9 cellular contexts compared by ENCODE assay signal in the genomic region with DNA sequence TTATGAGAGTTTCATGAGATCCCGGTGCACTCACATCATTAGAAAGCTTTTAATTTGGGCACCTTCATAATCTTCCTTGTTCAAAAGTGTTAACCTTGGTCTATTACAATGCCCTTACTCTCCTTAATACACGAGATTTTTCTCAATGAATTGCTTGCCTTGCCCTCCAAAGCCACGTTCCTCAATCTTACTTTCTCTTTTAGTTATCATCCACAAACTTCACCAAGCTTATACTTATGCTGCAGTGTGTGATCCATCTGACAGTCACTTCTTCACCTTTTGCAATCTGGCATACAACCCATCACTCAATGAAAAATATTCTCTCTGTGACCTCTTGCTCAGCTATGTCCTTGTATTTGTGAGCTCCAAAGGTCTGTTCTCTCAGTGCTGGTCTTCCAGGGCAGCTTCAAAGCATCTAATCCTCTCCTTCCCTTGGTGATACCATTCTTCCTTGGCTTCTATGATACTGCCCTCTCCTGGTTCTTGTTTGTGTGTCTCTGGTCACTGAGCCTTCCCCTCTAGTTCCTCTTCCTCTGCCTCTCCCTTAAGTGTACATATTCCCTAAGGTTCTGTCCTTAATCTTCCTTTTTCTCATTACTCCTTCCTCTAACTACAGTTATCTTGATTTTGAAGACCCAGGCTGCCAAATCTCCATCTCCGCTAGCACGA.
DNase-seq lines count a peak whose midpoint lies in the region; ATAC-seq and TF ChIP-seq lines count a peak whose summit lies in the region.
"Had no signal": no experiment of that assay in that cellular context is flagged by ENCODE, and none has a peak within 500 bp of the region (broad histone marks: within the 10 kb centered on the region; RNA-seq: fewer than 3 reads in every experiment).

No MANE protein-coding gene starts in this region.

- H3K4me3 ChIP-seq in body of pancreas (no peak overlapping the region), right lobe of liver (no peak overlapping the region), MG63 (no peak overlapping the region)

- DNase-seq in DMS 273 (lab: John Stamatoyannopoulos, UW; ENCODE audit: unreplicated experiment) (peak; percentile 14), DMS 273 treated with DMSO at 0.1 percent for 48 hours (lab: John Stamatoyannopoulos, UW) (no peak), Kasumi-1 (lab: John Stamatoyannopoulos, UW) (peak; percentile 46 to 75), body of pancreas (peak in 1 of 4 donors; percentile 27), right lobe of liver (no peak), MG63 (no peak), mesenteric fat pad (ENCODE audit: low spot score) (no peak)
- DNase-seq in stimulated activated effector memory CD8-positive, alpha-beta T cell treated with anti-CD3 and anti-CD28 coated beads, Interleukin-12 subunit alpha, Interleukin-12 subunit beta, amount 100 ng/mL, for 72 hours (ENCODE audit: low spot score in 2 of 2): no peak
- DNase-seq: activated B cell treated with CpG ODN at 0.5 μM for 24 hours had no signal

- WGBS in body of pancreas, 2 donors: 58 to 73% methylated on average over 5 of the region's 5 CpGs
- 69% methylated on average over 4 of the region's 5 CpGs for WGBS in right lobe of liver (ENCODE audit: insufficient coverage, low coverage, low lambda C conversion rate, missing lambda C conversion rate)

- H3K4me1 Mint-ChIP-seq in stimulated activated effector memory CD8-positive, alpha-beta T cell treated with anti-CD3 and anti-CD28 coated beads, Interleukin-12 subunit alpha, Interleukin-12 subunit beta, amount 100 ng/mL, for 72 hours: peaks cover 7% of the 10 kb centered on the region
- H3K4me1 Mint-ChIP-seq: activated B cell treated with CpG ODN at 0.5 μM for 24 hours had no signal

- H3K36me3 ChIP-seq in body of pancreas (replicated peaks in 1 of 2; ENCODE audit: insufficient read depth in 1 of 2, low read depth in 2 of 2) (no peaks in the 10 kb centered on the region), right lobe of liver (no peaks in the 10 kb centered on the region), MG63 (no peaks in the 10 kb centered on the region)

- H3K27ac Mint-ChIP-seq in stimulated activated effector memory CD8-positive, alpha-beta T cell treated with anti-CD3 and anti-CD28 coated beads, Interleukin-12 subunit alpha, Interleukin-12 subunit beta, amount 100 ng/mL, for 72 hours: no peak overlapping the region
- H3K27ac Mint-ChIP-seq: activated B cell treated with CpG ODN at 0.5 μM for 24 hours had no signal

- H3K27ac ChIP-seq in body of pancreas (no peak overlapping the region), right lobe of liver (no peak overlapping the region)

- no peaks in the 10 kb centered on the region for H3K27me3 ChIP-seq in body of pancreas
- H3K27me3 ChIP-seq in right lobe of liver: no peaks in the 10 kb centered on the region
- no peaks in the 10 kb centered on the region for H3K27me3 ChIP-seq in MG63

- intact Hi-C loops in body of pancreas (cut with DNase I) (no loop called here), right lobe of liver (cut with DNase I) (no loop called here)

- peak in 3 of 7 experiments; percentile 32 to 56 (median 49) for TF ChIP-seq CTCF in body of pancreas (IDR thresholded peaks at IDR 0.05)
- TF ChIP-seq CTCF in right lobe of liver (IDR thresholded peaks at IDR 0.05): peak; percentile 20 to 27 (median 26)

- peak; percentile 59 for ATAC-seq in body of pancreas
- peak; percentile 63 to 72 (median 70) for ATAC-seq in right lobe of liver
- ATAC-seq in stimulated activated effector memory CD8-positive, alpha-beta T cell treated with anti-CD3 and anti-CD28 coated beads, Interleukin-12 subunit alpha, Interleukin-12 subunit beta, amount 100 ng/mL, for 72 hours: no peak

- no peaks in the 10 kb centered on the region for H3K36me3 Mint-ChIP-seq in stimulated activated effector memory CD8-positive, alpha-beta T cell treated with anti-CD3 and anti-CD28 coated beads, Interleukin-12 subunit alpha, Interleukin-12 subunit beta, amount 100 ng/mL, for 72 hours

- TF ChIP-seq POLR2A in body of pancreas (IDR thresholded peaks at IDR 0.05) (no peak), right lobe of liver (IDR thresholded peaks at IDR 0.05) (no peak)

- H3K9me3 ChIP-seq in body of pancreas (no peaks in the 10 kb centered on the region), right lobe of liver (no peaks in the 10 kb centered on the region), MG63 (peaks cover 6% of the 10 kb centered on the region)

- no peak overlapping the region for H3K4me3 Mint-ChIP-seq in stimulated activated effector memory CD8-positive, alpha-beta T cell treated with anti-CD3 and anti-CD28 coated beads, Interleukin-12 subunit alpha, Interleukin-12 subunit beta, amount 100 ng/mL, for 72 hours
- H3K4me3 Mint-ChIP-seq: activated B cell treated with CpG ODN at 0.5 μM for 24 hours had no signal

- H3K9me3 Mint-ChIP-seq in stimulated activated effector memory CD8-positive, alpha-beta T cell treated with anti-CD3 and anti-CD28 coated beads, Interleukin-12 subunit alpha, Interleukin-12 subunit beta, amount 100 ng/mL, for 72 hours: no peaks in the 10 kb centered on the region

- H3K4me1 ChIP-seq in body of pancreas: no peaks in the 10 kb centered on the region
- H3K4me1 ChIP-seq in right lobe of liver: no peaks in the 10 kb centered on the region

Comparison
In these comparisons a context has a peak if more than half of its experiments do, and no peak if none do; other contexts are left out.
1. DNase-seq: peak in DMS 273 (single experiment) and Kasumi-1 (2 of 2); none in DMS 273 treated with DMSO at 0.1 percent for 48 hours (single experiment), right lobe of liver (0 of 3), MG63 (single experiment), mesenteric fat pad (single experiment) and stimulated activated effector memory CD8-positive, alpha-beta T cell treated with anti-CD3 and anti-CD28 coated beads, Interleukin-12 subunit alpha, Interleukin-12 subunit beta, amount 100 ng/mL, for 72 hours (0 of 2).